Comparison of ENCODE assay signal across 1 cellular context in the genomic region with DNA sequence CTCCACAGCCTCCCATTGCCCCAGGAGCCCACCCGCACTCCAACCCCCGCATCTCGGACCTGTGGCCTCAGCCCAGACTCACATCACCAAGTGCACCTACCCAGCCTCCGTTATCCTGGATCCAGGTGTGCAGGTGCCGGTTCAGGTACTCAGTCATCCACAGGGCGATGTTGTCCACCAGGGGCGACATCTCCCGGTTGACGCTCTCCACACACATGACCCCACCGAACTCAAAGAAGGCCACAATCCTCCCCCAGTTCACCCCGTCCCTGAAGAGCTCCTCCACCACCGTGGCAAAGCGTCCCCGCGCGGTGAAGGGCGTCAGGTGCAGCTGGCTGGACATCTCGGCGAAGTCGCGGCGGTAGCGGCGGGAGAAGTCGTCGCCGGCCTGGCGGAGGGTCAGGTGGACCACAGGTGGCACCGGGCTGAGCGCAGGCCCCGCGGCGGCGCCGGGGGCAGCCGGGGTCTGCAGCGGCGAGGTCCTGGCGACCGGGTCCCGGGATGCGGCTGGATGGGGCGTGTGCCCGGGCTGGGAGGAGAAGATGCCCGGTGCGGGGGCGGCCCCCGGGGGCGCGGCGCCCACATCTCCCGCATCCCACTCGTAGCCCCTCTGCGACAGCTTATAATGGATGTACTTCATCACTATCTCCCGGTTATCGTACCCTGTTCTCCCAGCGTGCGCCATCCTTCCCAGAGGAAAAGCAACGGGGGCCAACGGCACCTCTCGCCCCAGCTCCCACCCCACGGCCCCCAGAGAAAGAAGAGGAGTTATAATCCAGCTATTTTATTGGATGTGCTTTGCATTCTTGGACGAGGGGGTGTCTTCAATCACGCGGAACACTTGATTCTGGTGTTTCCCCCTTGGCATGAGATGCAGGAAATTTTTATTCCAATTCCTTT.
TF ChIP-seq lines count a peak whose summit lies in the region.

No MANE protein-coding gene starts in this region.

TF ChIP-seq in HCT116, 20 proteins besides CTCF, POLR2A, EP300 and RAD21 (continued from another document):
- TF ChIP-seq YY1 (IDR thresholded peaks at IDR 0.05; ENCODE audit: extremely low read depth, insufficient replicate concordance, low read depth, low read length) (no peak), TCF7L2 (IDR thresholded peaks at IDR 0.05; ENCODE audit: borderline replicate concordance, extremely low read depth, insufficient read depth, insufficient read length) (no peak), JUND (IDR thresholded peaks at IDR 0.05) (no peak), EGR1 (IDR thresholded peaks at IDR 0.05; ENCODE audit: low read depth) (no peak), EZH2phosphoT487 (IDR thresholded peaks at IDR 0.05; ENCODE audit: borderline replicate concordance) (no peak), CBX3 (IDR thresholded peaks at IDR 0.05; ENCODE audit: low read depth) (no peak)
TF ChIP-seq in HCT116: peak in this region for 0.
